ENCODE assay signal across 2 cellular contexts in the genomic region with DNA sequence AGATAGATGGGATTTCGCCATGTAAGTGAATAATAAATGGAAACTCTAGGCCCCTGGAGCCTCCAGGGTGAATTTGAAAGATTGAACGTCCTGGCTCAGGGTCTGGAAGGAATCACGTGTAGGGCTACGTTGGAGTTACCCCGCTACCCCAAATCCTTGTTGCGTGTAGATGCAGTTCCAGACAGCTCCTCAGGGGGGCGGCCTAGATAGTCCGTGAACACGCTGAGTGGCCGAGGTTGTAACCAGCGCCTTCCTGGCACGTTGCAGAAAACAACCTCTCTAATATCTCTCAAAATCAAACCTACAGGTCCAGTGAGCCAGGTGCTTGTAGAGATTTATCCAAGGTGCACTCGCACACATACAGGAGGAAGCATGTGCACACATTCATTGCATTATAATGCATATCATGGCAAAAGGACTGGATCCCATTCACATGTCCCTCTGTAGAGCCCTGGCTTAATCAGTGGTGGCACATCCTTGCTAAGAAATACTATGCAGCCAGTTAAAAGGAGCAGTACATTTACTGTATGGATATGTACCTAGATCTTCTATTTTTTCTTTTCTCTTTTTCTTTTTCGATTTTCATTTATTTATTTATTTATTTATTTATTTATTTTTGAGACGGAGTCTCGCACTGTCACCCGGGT.
TF ChIP-seq lines count a peak whose summit lies in the region.

No MANE protein-coding gene starts in this region.

TF ChIP-seq in HEK293, 187 proteins besides CTCF, POLR2A, EP300 and RAD21 (continued from another document):
- TF ChIP-seq, protein P1, sequence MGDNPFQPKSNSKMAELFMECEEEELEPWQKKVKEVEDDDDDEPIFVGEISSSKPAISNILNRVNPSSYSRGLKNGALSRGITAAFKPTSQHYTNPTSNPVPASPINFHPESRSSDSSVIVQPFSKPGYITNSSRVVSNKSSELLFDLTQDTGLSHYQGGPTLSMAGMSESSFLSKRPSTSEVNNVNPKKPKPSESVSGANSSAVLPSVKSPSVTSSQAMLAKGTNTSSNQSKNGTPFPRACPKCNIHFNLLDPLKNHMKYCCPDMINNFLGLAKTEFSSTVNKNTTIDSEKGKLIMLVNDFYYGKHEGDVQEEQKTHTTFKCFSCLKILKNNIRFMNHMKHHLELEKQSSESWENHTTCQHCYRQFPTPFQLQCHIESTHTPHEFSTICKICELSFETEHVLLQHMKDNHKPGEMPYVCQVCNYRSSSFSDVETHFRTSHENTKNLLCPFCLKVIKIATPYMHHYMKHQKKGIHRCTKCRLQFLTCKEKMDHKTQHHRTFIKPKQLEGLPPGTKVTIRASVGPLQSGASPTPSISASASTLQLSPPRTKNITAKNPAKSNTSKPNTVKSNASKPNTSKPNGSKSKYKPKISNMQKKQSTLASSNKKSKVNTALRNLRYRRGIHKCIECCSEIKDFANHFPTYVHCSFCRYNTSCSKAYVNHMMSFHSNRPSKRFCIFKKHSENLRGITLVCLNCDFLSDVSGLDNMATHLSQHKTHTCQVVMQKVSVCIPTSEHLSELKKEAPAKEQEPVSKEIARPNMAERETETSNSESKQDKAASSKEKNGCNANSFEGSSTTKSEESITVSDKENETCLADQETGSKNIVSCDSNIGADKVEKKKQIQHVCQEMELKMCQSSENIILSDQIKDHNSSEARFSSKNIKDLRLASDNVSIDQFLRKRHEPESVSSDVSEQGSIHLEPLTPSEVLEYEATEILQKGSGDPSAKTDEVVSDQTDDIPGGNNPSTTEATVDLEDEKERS (tag by site-specific recombination; IDR thresholded peaks at IDR 0.05) = peak; percentile 78; the same call in 1 of the 2 replicates
- TF ChIP-seq ZNF394 (tag by site-specific recombination; IDR thresholded peaks at IDR 0.05; ENCODE audit: borderline replicate concordance) (no peak), ZNF664 (tag by site-specific recombination; IDR thresholded peaks at IDR 0.05) (peak; percentile 35; the same call in 1 of the 2 replicates), MZF1 (tag by site-specific recombination; IDR thresholded peaks at IDR 0.05; ENCODE audit: borderline replicate concordance) (0 out of 2 replicates have a peak, but pooled peaks have one; percentile 27), ZNF146 (tag by site-specific recombination; IDR thresholded peaks at IDR 0.05) (peak; percentile 92), ZBTB17 (tag by site-specific recombination; IDR thresholded peaks at IDR 0.05) (no peak), ZNF121 (tag by site-specific recombination; IDR thresholded peaks at IDR 0.05) (0 out of 2 replicates have a peak, but pooled peaks have one; percentile 54)

TF ChIP-seq in SK-N-SH, 30 proteins besides CTCF, POLR2A, EP300 and RAD21 (continued from another document):
- TF ChIP-seq SIN3A (IDR thresholded peaks at IDR 0.05; ENCODE audit: borderline replicate concordance, low read depth, low read length) = 0 out of 2 replicates have a peak, but pooled peaks have one; percentile 36
- TF ChIP-seq, protein P2, sequence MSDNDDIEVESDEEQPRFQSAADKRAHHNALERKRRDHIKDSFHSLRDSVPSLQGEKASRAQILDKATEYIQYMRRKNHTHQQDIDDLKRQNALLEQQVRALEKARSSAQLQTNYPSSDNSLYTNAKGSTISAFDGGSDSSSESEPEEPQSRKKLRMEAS (IDR thresholded peaks at IDR 0.05; ENCODE audit: low read depth) = peak; percentile 61
- no peak for TF ChIP-seq MXI1 (IDR thresholded peaks at IDR 0.05; ENCODE audit: low read depth, low read length)
